ENCODE assay signal across 21 cellular contexts in genomic region chr1:16054598-16055540, GRCh38. TPM values are rescaled to one million over a fixed set of nuclear protein-coding genes. Genes with fewer than 3 reads are reported as not detected.
DNase-seq lines count a peak whose midpoint lies in the region; ATAC-seq and TF ChIP-seq lines count a peak whose summit lies in the region.
"Had no signal": no experiment of that assay in that cellular context is flagged by ENCODE, and none has a peak within 500 bp of the region (broad histone marks: within the 10 kb centered on the region; RNA-seq: fewer than 3 reads in every experiment).

No MANE protein-coding gene starts in this region.

- intact Hi-C loops in IMR-90 (cut with micrococcal nuclease) = no loop called here

- H3K9ac ChIP-seq in BLaER1 (no peak overlapping the region), IMR-90 (ENCODE audit: low read depth, low read length) (no peak overlapping the region), neuronal stem cell (ENCODE audit: low read depth, low read length, poor library complexity) (no peak overlapping the region)

- H3K4ac ChIP-seq in IMR-90 (ENCODE audit: low read depth, low read length) = no peak overlapping the region
- H3K4ac ChIP-seq in neuronal stem cell (ENCODE audit: low read length) = no peak overlapping the region

- H4K91ac ChIP-seq in IMR-90 (ENCODE audit: insufficient read depth, low read depth, low read length) = no peak overlapping the region
- H4K91ac ChIP-seq in neuronal stem cell (ENCODE audit: low read depth, low read length, poor library complexity) = no peak overlapping the region

- no peak for TF ChIP-seq POLR2A in IMR-90 (IDR thresholded peaks at IDR 0.05; ENCODE audit: low read depth, low read length)

- H3K14ac ChIP-seq in IMR-90 (replicated peaks; ENCODE audit: low read depth, low read length) (no peak overlapping the region), neuronal stem cell (ENCODE audit: low read length) (no peak overlapping the region)

- peak overlapping the region; percentile 58 for H2AFZ ChIP-seq in IMR-90 (replicated peaks; ENCODE audit: low read length, poor library complexity)
- no peak overlapping the region for H2AFZ ChIP-seq in neuronal stem cell (ENCODE audit: low read length)

- no peak overlapping the region for H3K27ac ChIP-seq in BLaER1
- H3K27ac ChIP-seq in IMR-90 (ENCODE audit: insufficient read depth, low read length) = no peak overlapping the region
- H3K27ac ChIP-seq in RWPE1 = peak overlapping the region; percentile 20; the same call in 1 of the 2 replicates
- H3K27ac ChIP-seq in neuronal stem cell (replicated peaks; ENCODE audit: low read length) = no peak overlapping the region

- no TSS peak for BruUV-seq in IMR-90 (replicated peaks; lab: Mats Ljungman, UMichigan)

- no peak overlapping the region for H3K4me3 ChIP-seq in BLaER1
- H3K4me3 ChIP-seq in IMR-90 (ENCODE audit: insufficient read depth, low read depth, low read length) = no peak overlapping the region
- H3K4me3 ChIP-seq in neuronal stem cell (ENCODE audit: low read length in 2 of 2) = no peak overlapping the region
- H3K4me3 ChIP-seq in H7 (ENCODE audit: insufficient read depth, low read depth, low read length) = no peak overlapping the region
- H3K4me3 ChIP-seq: BLaER1 treated with 17β-estradiol and CSF1 and Interleukin-3, amounts not matched to agents 10 nM and 100 nM; GM12878; GM23338 had no signal

- H3K4me2 ChIP-seq in BLaER1 (peak overlapping the region; percentile 60; the same call in 1 of the 2 replicates), IMR-90 (ENCODE audit: low read depth, low read length) (no peak overlapping the region), neuronal stem cell (ENCODE audit: insufficient read depth, low read length, poor library complexity, severe bottlenecking) (no peak overlapping the region)

- no peak for TF ChIP-seq RAD21 in IMR-90 (IDR thresholded peaks at IDR 0.05; ENCODE audit: low read length)

- H3K9me1 ChIP-seq in IMR-90 (ENCODE audit: insufficient read depth, low read length) = no peaks in the 10 kb centered on the region

- H2BK12ac ChIP-seq in neuronal stem cell (ENCODE audit: low read length) = no peak overlapping the region

- in situ Hi-C loops in IMR-90 (cut with MboI; ENCODE audit: low sequenced_read_pairs) = no loop called here

- H3K56ac ChIP-seq in IMR-90 (ENCODE audit: extremely low read depth, insufficient read depth, low read length) = no peak overlapping the region

- no peak overlapping the region for H2BK120ac ChIP-seq in IMR-90 (ENCODE audit: low read depth, low read length)
- H2BK120ac ChIP-seq in neuronal stem cell (ENCODE audit: low read depth, low read length) = no peak overlapping the region

- H2BK5ac ChIP-seq in IMR-90 (ENCODE audit: low read depth, low read length, poor library complexity, severe bottlenecking) (no peak overlapping the region), neuronal stem cell (ENCODE audit: low read length) (no peak overlapping the region)

- H3K36me3 ChIP-seq in BLaER1 (no peaks in the 10 kb centered on the region), IMR-90 (ENCODE audit: control insufficient read depth, insufficient read depth, low read length) (no peaks in the 10 kb centered on the region), neuronal stem cell (replicated peaks in 1 of 2; ENCODE audit: control insufficient read depth in 2 of 2, insufficient read depth in 2 of 2, low read length in 2 of 2) (no peaks in the 10 kb centered on the region), H7 (replicated peaks; ENCODE audit: control insufficient read depth, insufficient read depth, low read length) (no peaks in the 10 kb centered on the region)
- H3K36me3 ChIP-seq: BLaER1 treated with 17β-estradiol and CSF1 and Interleukin-3, amounts not matched to agents 10 nM and 100 nM had no signal

- DNase-seq in IMR-90 = no peak
- DNase-seq in RWPE1 (ENCODE audit: low spot score) = no peak
- DNase-seq in neuronal stem cell (ENCODE audit: low spot score) = no peak
- no peak for DNase-seq in H7
- DNase-seq: 8988T; Calu3; CD8-positive, alpha-beta T cell; DMS 273 treated with DMSO at 0.1 percent for 48 hours; DMS53; DND-41; EL had no signal

- H2BK15ac ChIP-seq in IMR-90 (ENCODE audit: low read depth, low read length) (no peak overlapping the region), neuronal stem cell (ENCODE audit: low read length) (no peak overlapping the region)

- H2AK9ac ChIP-seq in IMR-90 (replicated peaks; ENCODE audit: low read depth, low read length, poor library complexity) = no peak overlapping the region

- ATAC-seq in IMR-90 (ENCODE audit: low read depth) (no peak), GM19035 (IDR thresholded peaks at IDR 0.05; ENCODE audit: unreplicated experiment) (no peak), GM19351 (IDR thresholded peaks at IDR 0.05; ENCODE audit: unreplicated experiment) (no peak)

- H2BK20ac ChIP-seq in IMR-90 (ENCODE audit: low read depth, low read length) = no peak overlapping the region

- no CpG with 5 or more reads among the region's 7 CpGs for WGBS in IMR-90 (ENCODE audit: extremely low coverage in 2 of 2, insufficient read length in 1 of 2), 2 experiments
- WGBS in neuronal stem cell (ENCODE audit: extremely low coverage in 2 of 2, insufficient read length in 2 of 2, insufficient replicate concordance in 1 of 2), 2 donors = no CpG with 5 or more reads among the region's 7 CpGs

- H3K9me3 ChIP-seq in BLaER1 = no peaks in the 10 kb centered on the region
- no peaks in the 10 kb centered on the region for H3K9me3 ChIP-seq in IMR-90 (ENCODE audit: control insufficient read depth, insufficient read depth, low read length)
- H3K9me3 ChIP-seq in neuronal stem cell (replicated peaks in 1 of 2; ENCODE audit: control insufficient read depth in 2 of 2, insufficient read depth in 1 of 2, low read depth in 1 of 2, low read length in 2 of 2) = no peaks in the 10 kb centered on the region
- H3K9me3 ChIP-seq: BLaER1 treated with 17β-estradiol and CSF1 and Interleukin-3, amounts not matched to agents 10 nM and 100 nM had no signal

- H3K27me3 ChIP-seq in BLaER1 = no peaks in the 10 kb centered on the region
- H3K27me3 ChIP-seq in IMR-90 (ENCODE audit: control insufficient read depth, insufficient read depth, low read length) = peaks cover 19% of the 10 kb centered on the region
- peaks cover 0 to 3% (median 2%) of the 10 kb centered on the region in 3 experiments for H3K27me3 ChIP-seq in neuronal stem cell (ENCODE audit: control insufficient read depth in 3 of 3, insufficient read depth in 3 of 3, low read depth in 1 of 3, low read length in 3 of 3)
- H3K27me3 ChIP-seq in H7 (ENCODE audit: control insufficient read depth, insufficient read depth, low read length) = no peaks in the 10 kb centered on the region; the same call in 1 of the 2 replicates
- H3K27me3 ChIP-seq: BLaER1 treated with 17β-estradiol and CSF1 and Interleukin-3, amounts not matched to agents 10 nM and 100 nM had no signal

- TF ChIP-seq CTCF in IMR-90 (conservative IDR thresholded peaks at IDR 0.05; ENCODE audit: low read depth, low read length) (no peak), RWPE1 (conservative IDR thresholded peaks at IDR 0.05; ENCODE audit: low read depth) (no peak)

- no peaks in the 10 kb centered on the region for H4K20me1 ChIP-seq in BLaER1
- H4K20me1 ChIP-seq in IMR-90 (ENCODE audit: insufficient read depth, low read length) = no peaks in the 10 kb centered on the region
- H4K20me1 ChIP-seq: BLaER1 treated with 17β-estradiol and CSF1 and Interleukin-3, amounts not matched to agents 10 nM and 100 nM had no signal

- H4K8ac ChIP-seq in IMR-90 (ENCODE audit: low read depth in 2 of 2, low read length in 2 of 2) (no peak overlapping the region), neuronal stem cell (ENCODE audit: low read depth, low read length) (no peak overlapping the region)

- peaks cover 25% of the 10 kb centered on the region for H3K4me1 ChIP-seq in BLaER1
- no peaks in the 10 kb centered on the region for H3K4me1 ChIP-seq in IMR-90 (ENCODE audit: control insufficient read depth, insufficient read depth, low read length)
- peaks cover 6 to 11% of the 10 kb centered on the region in 2 donors for H3K4me1 ChIP-seq in neuronal stem cell (ENCODE audit: control insufficient read depth in 2 of 2, insufficient read depth in 1 of 2, low read depth in 1 of 2, low read length in 2 of 2)

- H2AK5ac ChIP-seq in IMR-90 (ENCODE audit: low read depth, low read length) (no peak overlapping the region), neuronal stem cell (ENCODE audit: low read depth, low read length) (peak overlapping the region; percentile 54)

- CTCF ChIA-PET in IMR-90 (lab: Yijun Ruan, JAX) = interaction anchor here (0.6 to 1.7 kb wide), 2 partner anchors 10 to 455 kb away, joined by 4 read pairs; no protein-coding TSS in a partner anchor
- CTCF ChIA-PET in RWPE1 (lab: Yijun Ruan, JAX) = interaction anchor here (0.5 to 1.5 kb wide), 7 partner anchors 8 to 264 kb away, joined by 3 to 5 read pairs (median 3); no protein-coding TSS in a partner anchor

- no peak overlapping the region for H4K5ac ChIP-seq in IMR-90 (ENCODE audit: low read depth, low read length)

- H3K23ac ChIP-seq in IMR-90 (ENCODE audit: low read depth, low read length) (no peak overlapping the region), neuronal stem cell (ENCODE audit: low read depth, low read length, poor library complexity) (no peak overlapping the region)

- H3K18ac ChIP-seq in IMR-90 (ENCODE audit: low read depth, low read length) = no peak overlapping the region
- no peak overlapping the region for H3K18ac ChIP-seq in neuronal stem cell (ENCODE audit: low read length)

- POLR2A ChIA-PET in IMR-90 (lab: Charles Lee; ENCODE audit: unreplicated experiment) (no interaction called here), RWPE1 (lab: Yijun Ruan, JAX; ENCODE audit: low non-redundant PET) (no interaction called here)

- dilution Hi-C loops in IMR-90 (cut with HindIII; ENCODE audit: low sequenced_read_pairs, unreplicated experiment) = no loop called here

- no peaks in the 10 kb centered on the region for H3K79me1 ChIP-seq in IMR-90 (ENCODE audit: low read depth in 1 of 2, low read length in 2 of 2)
- H3K79me1 ChIP-seq in neuronal stem cell (ENCODE audit: low read depth, low read length) = no peaks in the 10 kb centered on the region

RNA-seq across cellular contexts. Expression of gene CLCNKB, which starts 11.3 kb away (rescaled TPM):
- not detected in 2 replicates for total RNA-seq in IMR-90 (2012; rRNA removed)
- 0.09 and 0.11 TPM in 2 replicates for polyA plus RNA-seq in IMR-90 (2012; rRNA removed)
- polyA plus RNA-seq in IMR-90 (2012; cell fraction: cytosol; rRNA removed) = 0.14 and 0.41 TPM in 2 replicates
- 0.70 and 0.76 TPM in 2 replicates for polyA plus RNA-seq in IMR-90 (2012; cell fraction: nucleus; rRNA removed; ENCODE audit: low replicate concordance)
- 2.9 TPM for polyA plus RNA-seq in neuronal stem cell (2013, experiment 1 of 2)
- polyA plus RNA-seq in neuronal stem cell (2013, experiment 2 of 2) = 2.7 TPM
- 2.4 and 2.8 TPM in 2 replicates for total RNA-seq in H7 (2014; rRNA removed; shearing (Covaris generic))
- total RNA-seq: Calu3; CD8-positive, alpha-beta T cell; GM12878; HepG2 had no signal

RNA-seq across cellular contexts. Expression of gene FAM131C, which starts 18.6 kb away (rescaled TPM):
- total RNA-seq in IMR-90 (2012; rRNA removed) = 0.18 and 0.28 TPM in 2 replicates
- 0.56 and 1.0 TPM in 2 replicates for polyA plus RNA-seq in IMR-90 (2012; rRNA removed)
- polyA plus RNA-seq in IMR-90 (2012; cell fraction: cytosol; rRNA removed) = 0.57 and 1.4 TPM in 2 replicates
- polyA plus RNA-seq in IMR-90 (2012; cell fraction: nucleus; rRNA removed; ENCODE audit: low replicate concordance) = 0.32 and 0.89 TPM in 2 replicates
- polyA plus RNA-seq in neuronal stem cell (2013, experiment 1 of 2) = 8.9 TPM
- polyA plus RNA-seq in neuronal stem cell (2013, experiment 2 of 2) = 9.1 TPM
- 0.26 and 0.45 TPM in 2 replicates for total RNA-seq in H7 (2014; rRNA removed; shearing (Covaris generic))
- total RNA-seq: CD8-positive, alpha-beta T cell; GM12878; HepG2 had no signal

RNA-seq across cellular contexts. Expression of gene CLCNKA, which starts 33.0 kb away (rescaled TPM):
- not detected in 2 replicates for total RNA-seq in IMR-90 (2012; rRNA removed)
- polyA plus RNA-seq in IMR-90 (2012; rRNA removed) = 0.05 TPM in 1 of 2 replicates, not detected in the other
- polyA plus RNA-seq in IMR-90 (2012; cell fraction: cytosol; rRNA removed) = 0.07 and 0.16 TPM in 2 replicates
- polyA plus RNA-seq in IMR-90 (2012; cell fraction: nucleus; rRNA removed; ENCODE audit: low replicate concordance) = 0.76 and 1.0 TPM in 2 replicates
- polyA plus RNA-seq in neuronal stem cell (2013, experiment 1 of 2) = 0.13 TPM
- 0.08 TPM for polyA plus RNA-seq in neuronal stem cell (2013, experiment 2 of 2)
- total RNA-seq in H7 (2014; rRNA removed; shearing (Covaris generic)) = 0.10 and 0.85 TPM in 2 replicates
- total RNA-seq: A673; Calu3; CD8-positive, alpha-beta T cell; GM12878; HepG2 had no signal
- polyA plus RNA-seq: AG04450 had no signal

RNA-seq across cellular contexts. Expression of gene HSPB7, which starts 37.0 kb away (rescaled TPM):
- total RNA-seq in IMR-90 (2012; rRNA removed) = 0.54 and 0.56 TPM in 2 replicates
- 3.0 and 4.3 TPM in 2 replicates for polyA plus RNA-seq in IMR-90 (2012; rRNA removed)
- 2.7 and 5.1 TPM in 2 replicates for polyA plus RNA-seq in IMR-90 (2012; cell fraction: cytosol; rRNA removed)
- 3.0 and 6.7 TPM in 2 replicates for polyA plus RNA-seq in IMR-90 (2012; cell fraction: nucleus; rRNA removed; ENCODE audit: low replicate concordance)
- polyA plus RNA-seq in neuronal stem cell (2013, experiment 1 of 2) = not detected
- not detected for polyA plus RNA-seq in neuronal stem cell (2013, experiment 2 of 2)
- total RNA-seq in H7 (2014; rRNA removed; shearing (Covaris generic)) = 0.07 TPM in 1 of 2 replicates, not detected in the other
- total RNA-seq: A673; Calu3; CD8-positive, alpha-beta T cell; GM12878; GM23338; HepG2 had no signal

RNA-seq across cellular contexts. Expression of gene SRARP, which starts 50.8 kb away (rescaled TPM):
- not detected in 2 replicates for total RNA-seq in IMR-90 (2012; rRNA removed)
- not detected in 2 replicates for polyA plus RNA-seq in IMR-90 (2012; rRNA removed)
- not detected in 2 replicates for polyA plus RNA-seq in IMR-90 (2012; cell fraction: cytosol; rRNA removed)
- polyA plus RNA-seq in IMR-90 (2012; cell fraction: nucleus; rRNA removed; ENCODE audit: low replicate concordance) = not detected in 2 replicates
- not detected for polyA plus RNA-seq in neuronal stem cell (2013, experiment 1 of 2)
- not detected for polyA plus RNA-seq in neuronal stem cell (2013, experiment 2 of 2)
- 0.15 and 0.28 TPM in 2 replicates for total RNA-seq in H7 (2014; rRNA removed; shearing (Covaris generic))
- total RNA-seq: A673; Calu3; CD8-positive, alpha-beta T cell; G401; GM12878; GM23338 had no signal
- polyA plus RNA-seq: AG04450, GM12878, GM23338 had no signal
